In the genomic region with DNA sequence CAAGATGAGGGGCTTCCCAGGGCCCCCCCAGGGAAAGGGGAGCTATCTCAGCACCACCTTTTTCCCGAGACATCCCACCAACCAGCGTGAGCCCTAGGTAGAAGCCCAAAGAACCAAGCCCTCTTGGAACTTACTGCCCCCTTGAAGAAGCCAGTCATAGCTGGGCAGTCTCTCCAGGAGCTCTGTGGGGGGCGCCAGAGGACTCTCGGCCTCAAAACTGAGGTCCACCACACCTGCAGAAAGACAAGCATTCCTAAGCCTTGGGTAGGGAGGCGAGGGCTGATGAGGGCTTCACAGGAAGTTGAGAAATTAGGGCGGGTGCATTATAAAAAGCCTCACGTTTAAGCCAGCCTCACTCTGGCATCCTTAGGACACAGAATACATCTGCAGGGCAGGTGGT, we compare ENCODE assay signal across 1 cellular context.
TF ChIP-seq lines count a peak whose summit lies in the region.

No MANE protein-coding gene starts in this region.

TF ChIP-seq in WTC11, 78 proteins besides CTCF, POLR2A, EP300 and RAD21 (continued from another document):
- TF ChIP-seq ZNF512 (CRISPR knock-in tag; IDR thresholded peaks at IDR 0.05; ENCODE audit: borderline replicate concordance) (no peak), GABPB1 (CRISPR knock-in tag; IDR thresholded peaks at IDR 0.05) (no peak), MLX (CRISPR knock-in tag; IDR thresholded peaks at IDR 0.05) (no peak), ZMAT4 (CRISPR knock-in tag; IDR thresholded peaks at IDR 0.05) (no peak), NR2C2 (CRISPR knock-in tag; IDR thresholded peaks at IDR 0.05) (no peak)
